In the genomic region with DNA sequence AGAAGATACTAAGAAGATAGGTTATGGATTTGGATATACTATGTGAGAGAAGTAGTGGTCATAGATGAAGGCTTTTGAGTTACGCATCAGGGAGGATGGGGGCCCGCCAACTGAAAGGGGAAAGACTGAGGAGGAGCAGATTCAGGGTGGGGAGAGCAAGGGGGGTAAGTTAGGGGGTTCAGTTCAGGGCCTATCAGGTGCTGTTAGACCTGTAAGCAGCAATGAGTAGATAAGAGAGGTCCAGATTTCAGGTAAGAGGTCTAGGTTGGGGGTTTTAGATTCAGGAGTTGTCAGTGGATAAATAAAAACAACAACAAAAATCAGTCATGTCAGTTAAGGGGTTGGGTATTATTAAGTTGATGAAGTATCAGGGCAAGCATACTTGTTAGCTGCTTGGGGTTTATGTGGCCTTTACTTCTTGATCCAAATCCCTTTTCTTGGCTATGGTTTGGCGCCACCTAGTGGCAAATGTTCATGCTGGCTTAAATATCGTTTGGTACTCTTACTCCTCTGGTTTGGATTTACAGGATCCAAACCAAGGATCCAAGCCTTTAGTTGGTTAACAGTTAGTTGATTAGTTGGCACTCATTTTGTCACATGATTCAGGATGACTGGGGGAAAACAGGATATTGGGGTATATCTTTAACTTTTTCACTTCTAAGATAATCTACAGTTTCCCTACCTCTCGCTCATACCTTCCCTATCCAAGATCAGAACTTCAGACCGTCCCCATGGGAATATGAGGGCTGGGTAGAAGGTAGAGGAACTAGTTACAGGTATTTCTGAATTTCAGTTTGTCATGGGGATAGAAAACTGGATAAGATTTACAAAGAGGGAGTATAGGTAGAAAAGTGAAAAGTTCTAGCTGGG, we compare ENCODE assay signal across 8 cellular contexts.
A peak's percentile ranks its signal among the peaks of the same experiment; 100 is the strongest.
DNase-seq lines count a peak whose midpoint lies in the region; ATAC-seq, FAIRE-seq and TF ChIP-seq lines count a peak whose summit lies in the region.

No MANE protein-coding gene starts in this region.

- TF ChIP-seq CTCF in cardiac fibroblast (IDR thresholded peaks at IDR 0.05; ENCODE audit: low read depth, low read length) = peak; percentile 85
- peak; percentile 82 for TF ChIP-seq CTCF in kidney (IDR thresholded peaks at IDR 0.05; ENCODE audit: borderline replicate concordance, extremely low read depth, insufficient read depth)

- H3K27ac ChIP-seq in kidney (ENCODE audit: low read depth in 2 of 2, low read length in 2 of 2) = no peak overlapping the region

- no peak overlapping the region for H3K4me3 ChIP-seq in cardiac fibroblast (replicated peaks in 1 of 2; ENCODE audit: low read depth in 2 of 2, low read length in 2 of 2)
- H3K4me3 ChIP-seq in kidney (ENCODE audit: low read length in 2 of 2) = no peak overlapping the region

- H3K9ac ChIP-seq in kidney (ENCODE audit: low read length in 2 of 2) = no peak overlapping the region

- ATAC-seq in HG03565 (IDR thresholded peaks at IDR 0.05; ENCODE audit: unreplicated experiment) = no peak

- intact Hi-C loops in kidney (cut with DNase I) = loop anchor here (10.0 kb wide), 1 partner anchor 158 kb away; no protein-coding TSS in a partner anchor

- TF ChIP-seq POLR2A in H54 (IDR thresholded peaks at IDR 0.05; ENCODE audit: low read depth, low read length) = no peak

- peaks cover 6 to 10% of the 10 kb centered on the region in 2 donors for H3K36me3 ChIP-seq in kidney (ENCODE audit: control insufficient read depth in 1 of 2, insufficient read depth in 2 of 2, low read length in 2 of 2)

- H3K4me1 ChIP-seq in kidney (ENCODE audit: control insufficient read depth in 1 of 2, insufficient read depth in 1 of 2, low read depth in 1 of 2, low read length in 2 of 2) = no peaks in the 10 kb centered on the region

- FAIRE-seq in H54 (lab: Jason Lieb, UNC) (peak; percentile 91), kidney (lab: Jason Lieb, UNC) (peak; percentile 85)

- DNase-seq in AML-193 (lab: John Stamatoyannopoulos, UW) = peak; percentile 57 to 83
- DNase-seq in H54 (ENCODE audit: insufficient read length, low spot score) = peak; percentile 6
- peak; percentile 64 for DNase-seq in NCI-H446 treated with DMSO at 0.1 percent for 48 hours (lab: John Stamatoyannopoulos, UW)
- peak; percentile 81 for DNase-seq in activated CD4-positive, CD25-positive, alpha-beta regulatory T cell treated with anti-CD3 and anti-CD28 coated beads, Interleukin-2, amount 50 U/mL, for 16 hours (ENCODE audit: low read depth, low spot score)
- DNase-seq in cardiac fibroblast (ENCODE audit: low read depth in 2 of 2) = peak; percentile 93 to 94
- DNase-seq in kidney = peak; percentile 69
- peak; percentile 80 for DNase-seq in stimulated activated CD4-positive, alpha-beta T cell treated with anti-CD3 and anti-CD28 coated beads, Interleukin-1b, Interleukin-23, amount 100 ng/mL, for 48 hours

- H3K9me3 ChIP-seq in kidney (ENCODE audit: control insufficient read depth in 1 of 2, low read length in 2 of 2) = no peaks in the 10 kb centered on the region

Comparison
In these comparisons a context has a peak if more than half of its experiments do, and no peak if none do; other contexts are left out.
1. DNase-seq: peak in every context shown above with its lines; median percentile 94 in cardiac fibroblast; 81 in activated CD4-positive, CD25-positive, alpha-beta regulatory T cell treated with anti-CD3 and anti-CD28 coated beads, Interleukin-2, amount 50 U/mL, for 16 hours; 80 in stimulated activated CD4-positive, alpha-beta T cell treated with anti-CD3 and anti-CD28 coated beads, Interleukin-1b, Interleukin-23, amount 100 ng/mL, for 48 hours; 70 in AML-193; 69 in kidney; 64 in NCI-H446 treated with DMSO at 0.1 percent for 48 hours; 6 in H54.